ENCODE assay signal across 7 cellular contexts in the genomic region with DNA sequence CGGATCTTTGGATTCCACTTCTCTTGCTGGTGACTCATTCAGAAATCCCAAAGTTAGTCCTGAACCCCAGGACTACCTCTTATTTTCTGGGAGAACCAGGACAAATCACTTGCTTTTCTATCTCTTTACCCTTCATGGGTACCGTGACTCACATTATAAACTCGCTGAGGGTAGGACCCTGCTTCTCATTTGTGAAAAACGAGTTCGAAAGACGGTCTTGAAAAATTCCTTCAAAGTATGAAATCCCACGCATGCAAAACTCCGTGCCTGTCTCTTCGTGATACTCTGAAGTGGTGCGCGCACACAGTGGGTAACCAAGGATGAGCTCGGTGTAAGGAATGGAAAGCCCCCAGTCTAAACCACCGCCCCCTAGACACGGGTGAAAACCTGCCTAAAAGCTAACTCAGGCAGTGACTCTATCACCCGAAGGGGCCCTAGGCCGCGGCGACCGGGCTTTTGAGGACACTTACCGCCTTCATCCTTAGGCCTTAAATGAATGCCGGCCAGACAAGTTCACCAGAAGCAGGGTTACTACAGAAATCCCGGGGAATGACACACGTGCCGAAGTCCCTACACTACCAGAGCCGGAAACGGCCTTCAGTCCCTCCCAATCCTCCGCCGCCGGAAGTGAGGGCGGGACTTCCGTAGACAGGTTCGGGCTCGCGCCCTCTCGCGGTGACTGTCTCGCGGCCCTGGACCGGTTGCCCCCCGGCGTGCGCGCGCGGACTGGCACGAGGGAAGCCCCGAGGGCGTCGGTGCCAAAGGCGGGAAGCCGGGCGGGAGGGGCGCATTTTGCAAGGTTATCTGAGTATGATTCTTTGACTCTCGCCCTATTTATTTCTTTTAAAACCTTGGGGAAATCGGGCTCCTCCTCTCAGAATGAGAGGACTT. TPM values are rescaled to one million over a fixed set of nuclear protein-coding genes. Genes with fewer than 3 reads are reported as not detected.
DNase-seq lines count a peak whose midpoint lies in the region; ATAC-seq and TF ChIP-seq lines count a peak whose summit lies in the region.

A gene with protein sequence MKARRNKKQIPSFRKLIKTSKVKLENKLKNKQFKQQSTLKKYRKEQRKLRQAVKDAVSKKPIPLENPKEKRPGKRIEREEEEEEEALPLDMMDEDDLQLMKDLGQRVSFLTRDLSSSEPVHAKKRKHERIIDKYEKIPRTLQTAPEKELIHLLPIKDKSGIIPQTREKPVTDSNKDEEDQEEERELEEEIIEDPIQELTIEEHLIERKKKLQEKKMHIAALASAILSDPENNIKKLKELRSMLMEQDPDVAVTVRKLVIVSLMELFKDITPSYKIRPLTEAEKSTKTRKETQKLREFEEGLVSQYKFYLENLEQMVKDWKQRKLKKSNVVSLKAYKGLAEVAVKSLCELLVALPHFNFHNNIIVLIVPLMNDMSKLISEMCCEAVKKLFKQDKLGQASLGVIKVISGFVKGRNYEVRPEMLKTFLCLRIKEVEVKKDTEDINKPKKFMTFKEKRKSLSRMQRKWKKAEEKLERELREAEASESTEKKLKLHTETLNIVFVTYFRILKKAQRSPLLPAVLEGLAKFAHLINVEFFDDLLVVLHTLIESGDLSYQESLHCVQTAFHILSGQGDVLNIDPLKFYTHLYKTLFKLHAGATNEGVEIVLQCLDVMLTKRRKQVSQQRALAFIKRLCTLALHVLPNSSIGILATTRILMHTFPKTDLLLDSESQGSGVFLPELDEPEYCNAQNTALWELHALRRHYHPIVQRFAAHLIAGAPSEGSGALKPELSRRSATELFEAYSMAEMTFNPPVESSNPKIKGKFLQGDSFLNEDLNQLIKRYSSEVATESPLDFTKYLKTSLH (minus strand): TSS at position 580 of the 891 bp plus-strand sequence. CDS start 101 bp downstream, at position 479.

- DNase-seq in NCI-H2029 (lab: John Stamatoyannopoulos, UW) (peak; percentile 85), T-helper 22 cell (ENCODE audit: low read depth) (peak; percentile 88), astrocyte of the hippocampus (ENCODE audit: low read depth, low spot score) (peak; percentile 98), hepatocyte (ENCODE audit: low spot score) (peak; percentile 99), renal cortical epithelial cell (ENCODE audit: low read depth) (peak; percentile 89)

- H3K9me3 ChIP-seq in hepatocyte (ENCODE audit: low read depth) = no peaks in the 10 kb centered on the region

- H3K27ac ChIP-seq in hepatocyte = peak within 1 kb of the TSS; percentile 86

- ATAC-seq in GM18505 (IDR thresholded peaks at IDR 0.05; ENCODE audit: unreplicated experiment) (peak; percentile 99), HG02970 (IDR thresholded peaks at IDR 0.05; ENCODE audit: low FRiP score, unreplicated experiment) (peak; percentile 100)

- no peaks in the 10 kb centered on the region for H3K27me3 ChIP-seq in hepatocyte

- H3K4me3 ChIP-seq in hepatocyte = peak within 1 kb of the TSS; percentile 53

- no peaks in the 10 kb centered on the region for H3K9me2 ChIP-seq in hepatocyte (replicated peaks; ENCODE audit: insufficient read depth)

- peak; percentile 85 for TF ChIP-seq POLR2A in GM18505 (IDR thresholded peaks at IDR 0.05; ENCODE audit: borderline replicate concordance, extremely low read depth, insufficient read depth, insufficient read length)

- 2% methylated on average over 54 of the region's 55 CpGs for WGBS in hepatocyte (ENCODE audit: low lambda C conversion rate, missing lambda C conversion rate)

- H3K36me3 ChIP-seq in hepatocyte (replicated peaks; ENCODE audit: insufficient read depth, low read depth) = no peaks in the 10 kb centered on the region

- no peaks in the 10 kb centered on the region for H4K20me1 ChIP-seq in hepatocyte (ENCODE audit: insufficient read depth, poor library complexity, severe bottlenecking)

- TF ChIP-seq CTCF in hepatocyte (IDR thresholded peaks at IDR 0.05; ENCODE audit: poor library complexity) = peak; percentile 99

- H3K4me2 ChIP-seq in hepatocyte = peak within 1 kb of the TSS; percentile 80

- peaks cover 24% of the 10 kb centered on the region for H3K79me2 ChIP-seq in hepatocyte

- peak within 1 kb of the TSS; percentile 88 for H2AFZ ChIP-seq in hepatocyte

- peaks cover 11% of the 10 kb centered on the region for H3K4me1 ChIP-seq in hepatocyte (ENCODE audit: insufficient read depth)

RNA-seq across cellular contexts. Expression of the gene that starts here (rescaled TPM):
- total RNA-seq in hepatocyte = 18.8 and 20.5 TPM in 2 replicates
- 9.4 and 10.5 TPM in 2 replicates for polyA plus RNA-seq in hepatocyte
- total RNA-seq in renal cortical epithelial cell = 36.2 and 44.3 TPM in 2 replicates

Comparison
In these comparisons a context has a peak if more than half of its experiments do, and no peak if none do; other contexts are left out.
1. Peak in every context shown above with its lines: DNase-seq, ATAC-seq, H3K4me3 ChIP-seq and H3K27ac ChIP-seq.